ENCODE assay signal across 8 cellular contexts in genomic region chr17:64965826-64966283, GRCh38. TPM values are rescaled to one million over a fixed set of nuclear protein-coding genes. Genes with fewer than 3 reads are reported as not detected.
DNase-seq lines count a peak whose midpoint lies in the region; ATAC-seq and TF ChIP-seq lines count a peak whose summit lies in the region.
"Not testable (repeated sequence)": the region's sequence is repeated elsewhere in the genome, so short reads cannot be mapped to it uniquely, and the experiment has no call there.

No MANE protein-coding gene starts in this region.

- H3K9me3 ChIP-seq in HUES64 (ENCODE audit: insufficient read depth, low read depth, low read length), result not testable (repeated sequence)

- peaks cover 26% of the 10 kb centered on the region for H3K4me1 Mint-ChIP-seq in nephron progenitor cell
- H3K4me1 Mint-ChIP-seq in stimulated activated memory B cell treated with anti-CD40 and anti-IgM and Interleukin-4, amounts not matched to agents 10 μg/mL and 1 μg/mL and 100 μg/mL, for 72 hours, result peaks cover 56% of the 10 kb centered on the region

- not testable (repeated sequence) for H3K36me3 ChIP-seq in HUES64 (ENCODE audit: insufficient read depth, low read length)

- not testable (repeated sequence) for H3K4me1 ChIP-seq in HUES64 (ENCODE audit: insufficient read depth, low read length)

- not testable (repeated sequence) for H3K27ac ChIP-seq in HUES64 (ENCODE audit: low read depth, low read length)

- H3K4me3 ChIP-seq in HUES64 (ENCODE audit: low read length), result peak overlapping the region; percentile 48

- H3K27me3 Mint-ChIP-seq in nephron progenitor cell (ENCODE audit: low read depth, poor library complexity), result peaks cover 25% of the 10 kb centered on the region
- H3K27me3 Mint-ChIP-seq in stimulated activated memory B cell treated with anti-CD40 and anti-IgM and Interleukin-4, amounts not matched to agents 10 μg/mL and 1 μg/mL and 100 μg/mL, for 72 hours, result not testable (repeated sequence)

- H3K27ac Mint-ChIP-seq in nephron progenitor cell, result not testable (repeated sequence)
- H3K27ac Mint-ChIP-seq in stimulated activated memory B cell treated with anti-CD40 and anti-IgM and Interleukin-4, amounts not matched to agents 10 μg/mL and 1 μg/mL and 100 μg/mL, for 72 hours, result peak overlapping the region; percentile 85

- DNase-seq in Daoy (ENCODE audit: low read depth) (peak; percentile 73), RKO (ENCODE audit: low spot score) (peak; percentile 74), activated T-helper 1 cell treated with Interleukin-2 at 50 U/mL for 16 hours (ENCODE audit: low read depth) (peak; percentile 83), fibroblast of peridontal ligament (ENCODE audit: extremely low read depth) (peak; percentile 51), nephron progenitor cell (peak; percentile 55)

- H3K9me3 Mint-ChIP-seq in nephron progenitor cell; stimulated activated memory B cell treated with anti-CD40 and anti-IgM and Interleukin-4, amounts not matched to agents 10 μg/mL and 1 μg/mL and 100 μg/mL, for 72 hours: not testable (repeated sequence)

- peak overlapping the region; percentile 69 for H3K9ac ChIP-seq in HUES64 (ENCODE audit: low read depth, low read length)

- H3K27me3 ChIP-seq in HUES64 (ENCODE audit: insufficient read depth, low read length), result not testable (repeated sequence)

- not testable (repeated sequence) for TF ChIP-seq CTCF in nephron progenitor cell (IDR thresholded peaks at IDR 0.05)

- peak overlapping the region; percentile 38 for H3K4me3 Mint-ChIP-seq in nephron progenitor cell
- H3K4me3 Mint-ChIP-seq in stimulated activated memory B cell treated with anti-CD40 and anti-IgM and Interleukin-4, amounts not matched to agents 10 μg/mL and 1 μg/mL and 100 μg/mL, for 72 hours, result peak overlapping the region; percentile 44

- 1% methylated on average over 35 of the region's 40 CpGs for WGBS in HUES64

- ATAC-seq in GM21619 (IDR thresholded peaks at IDR 0.05; ENCODE audit: unreplicated experiment), result peak; percentile 90
- ATAC-seq in stimulated activated memory B cell treated with anti-CD40 and anti-IgM and Interleukin-4, amounts not matched to agents 10 μg/mL and 1 μg/mL and 100 μg/mL, for 72 hours, result peak; percentile 99

- H3K36me3 Mint-ChIP-seq in nephron progenitor cell (ENCODE audit: low read depth); stimulated activated memory B cell treated with anti-CD40 and anti-IgM and Interleukin-4, amounts not matched to agents 10 μg/mL and 1 μg/mL and 100 μg/mL, for 72 hours: not testable (repeated sequence)

RNA-seq across cellular contexts. Expression of gene LRRC37A3, which starts 46.6 kb away (rescaled TPM):
- 1.5 and 5.4 TPM in 2 replicates for total RNA-seq in Daoy (2014; rRNA removed; shearing (Covaris generic))
- polyA plus RNA-seq in HUES64 (2013, experiment 1 of 2), result 3.2 TPM
- polyA plus RNA-seq in HUES64 (2013, experiment 2 of 2), result 3.0 TPM
